Comparison of ENCODE assay signal across 23 cellular contexts in the genomic region with DNA sequence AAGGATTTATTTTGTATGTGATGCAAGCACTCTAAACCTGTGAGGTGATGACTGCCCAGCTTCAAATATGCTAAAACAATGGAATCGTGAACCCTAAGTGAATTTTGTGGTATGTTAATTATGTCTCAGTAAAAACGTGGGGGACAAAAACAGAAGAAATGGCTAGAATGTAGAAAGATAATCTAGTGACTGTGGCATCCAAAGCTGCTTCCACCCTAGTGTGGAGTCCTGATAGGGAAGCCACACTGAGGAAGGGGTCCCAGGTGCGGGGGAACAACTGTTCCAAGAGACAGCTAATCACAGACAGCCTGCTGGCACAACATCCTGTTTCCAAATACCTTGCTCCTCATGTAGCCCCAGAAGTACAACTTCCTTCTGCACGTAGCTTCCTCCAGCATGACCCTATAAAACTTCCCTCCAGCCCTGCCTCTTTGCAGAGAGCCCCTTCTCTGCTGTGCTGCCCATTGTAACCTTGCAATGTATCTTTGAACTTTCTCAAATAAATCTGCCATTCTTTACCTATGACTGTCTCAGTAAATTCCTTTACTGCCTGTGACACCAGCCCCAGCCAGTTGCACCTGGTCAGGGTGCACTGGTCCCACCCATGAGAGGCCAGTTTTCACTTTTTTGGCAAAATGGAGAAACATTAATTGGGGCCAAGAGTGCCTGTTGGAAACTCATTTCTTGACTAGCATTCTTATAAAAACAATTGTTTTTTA. TPM values are rescaled to one million over a fixed set of nuclear protein-coding genes. Genes with fewer than 3 reads are reported as not detected.
DNase-seq lines count a peak whose midpoint lies in the region; ATAC-seq, FAIRE-seq and TF ChIP-seq lines count a peak whose summit lies in the region.
"Had no signal": no experiment of that assay in that cellular context is flagged by ENCODE, and none has a peak within 500 bp of the region (broad histone marks: within the 10 kb centered on the region; RNA-seq: fewer than 3 reads in every experiment).

No MANE protein-coding gene starts in this region.

- H3K9me3 ChIP-seq in BLaER1 treated with 17β-estradiol and CSF1 and Interleukin-3, amounts not matched to agents 10 nM and 100 nM (replicated peaks in 1 of 11): 0 out of 22 replicates have a peak, but pooled peaks cover 0 to 4% (median 0%) of the 10 kb centered on the region in 11 experiments
- H3K9me3 ChIP-seq in Loucy (ENCODE audit: insufficient read depth, low read depth, low read length): no peaks in the 10 kb centered on the region
- H3K9me3 ChIP-seq in smooth muscle cell (replicated peaks; ENCODE audit: low read depth): no peaks in the 10 kb centered on the region
- H3K9me3 ChIP-seq: left ventricle myocardium inferior had no signal

- peaks cover 5% of the 10 kb centered on the region for H3K36me3 Mint-ChIP-seq in endothelial cell (ENCODE audit: low read depth, unreplicated experiment)

- H3K27me3 ChIP-seq in BLaER1 treated with 17β-estradiol and CSF1 and Interleukin-3, amounts not matched to agents 10 nM and 100 nM: no peaks in the 10 kb centered on the region
- H3K27me3 ChIP-seq in Loucy (ENCODE audit: insufficient read depth, low read length, poor library complexity, severe bottlenecking): no peaks in the 10 kb centered on the region
- no peaks in the 10 kb centered on the region for H3K27me3 ChIP-seq in smooth muscle cell (ENCODE audit: low read depth)

- H3K9me3 Mint-ChIP-seq in endothelial cell (ENCODE audit: unreplicated experiment): no peaks in the 10 kb centered on the region
- H3K9me3 Mint-ChIP-seq: activated CD4-positive, alpha-beta T cell treated with anti-CD3 and anti-CD28 coated beads, Interleukin-2, amount 10 ng/mL, durations not matched to agents 7 days and 5 days had no signal

- H2AFZ ChIP-seq in Loucy (ENCODE audit: low read length): peak overlapping the region; percentile 60; the same call in 1 of the 2 replicates
- no peak overlapping the region for H2AFZ ChIP-seq in smooth muscle cell (ENCODE audit: low read depth)
- H2AFZ ChIP-seq: parathyroid adenoma had no signal

- H3F3A ChIP-seq in Loucy (ENCODE audit: low read depth) (no peaks in the 10 kb centered on the region), smooth muscle cell (ENCODE audit: low read depth) (no peaks in the 10 kb centered on the region)

- 54% methylated on average over 4 of the region's 4 CpGs for WGBS in smooth muscle cell (ENCODE audit: low lambda C conversion rate)

- TF ChIP-seq CTCF in Loucy (conservative IDR thresholded peaks at IDR 0.05; ENCODE audit: low read length) (no peak), endothelial cell (IDR thresholded peaks at IDR 0.05; ENCODE audit: unreplicated experiment) (no peak), smooth muscle cell (IDR thresholded peaks at IDR 0.05; ENCODE audit: borderline replicate concordance, insufficient read depth, poor library complexity, severe bottlenecking) (no peak)

- intact Hi-C loops in Right ventricle myocardium inferior (cut with DNase I): no loop called here

- peaks cover 7 to 21% (median 12%) of the 10 kb centered on the region in 10 experiments; a peak in 19 of 20 replicates for H3K4me1 ChIP-seq in BLaER1 treated with 17β-estradiol and CSF1 and Interleukin-3, amounts not matched to agents 10 nM and 100 nM
- H3K4me1 ChIP-seq in Loucy (ENCODE audit: insufficient read depth, low read length, poor library complexity, severe bottlenecking) (peaks cover 23% of the 10 kb centered on the region), smooth muscle cell (ENCODE audit: low read depth) (no peaks in the 10 kb centered on the region)
- H3K4me1 ChIP-seq: left ventricle myocardium inferior, tibial artery had no signal

- peaks cover 20% of the 10 kb centered on the region for H3K4me1 Mint-ChIP-seq in endothelial cell (ENCODE audit: unreplicated experiment)

- H3K27ac ChIP-seq in BLaER1 treated with 17β-estradiol and CSF1 and Interleukin-3, amounts not matched to agents 10 nM and 100 nM: peak overlapping the region in 7 of 11 experiments; percentile 3 to 46 (median 22); a peak in 7 of 22 replicates
- H3K27ac ChIP-seq in smooth muscle cell (ENCODE audit: low read depth): no peak overlapping the region
- H3K27ac ChIP-seq: left ventricle myocardium inferior, parathyroid adenoma, tibial artery had no signal

- no peaks in the 10 kb centered on the region for H3K9me2 ChIP-seq in Loucy (replicated peaks; ENCODE audit: low read depth, low read length)

- peak overlapping the region; percentile 20 to 70 (median 55) for H3K4me2 ChIP-seq in BLaER1 treated with 17β-estradiol and CSF1 and Interleukin-3, amounts not matched to agents 10 nM and 100 nM
- H3K4me2 ChIP-seq in Loucy (ENCODE audit: low read depth, low read length, poor library complexity, severe bottlenecking): peak overlapping the region; percentile 70
- no peak overlapping the region for H3K4me2 ChIP-seq in smooth muscle cell

- H3K27ac Mint-ChIP-seq in endothelial cell (ENCODE audit: unreplicated experiment): peak overlapping the region; percentile 96
- H3K27ac Mint-ChIP-seq: activated CD4-positive, alpha-beta T cell treated with anti-CD3 and anti-CD28 coated beads, Interleukin-2, amount 10 ng/mL, durations not matched to agents 7 days and 5 days had no signal

- no peak for ATAC-seq in Right ventricle myocardium inferior

- no peaks in the 10 kb centered on the region for H3K79me2 ChIP-seq in Loucy (ENCODE audit: insufficient read depth, low read length)
- H3K79me2 ChIP-seq in smooth muscle cell (ENCODE audit: low read depth): no peaks in the 10 kb centered on the region
- H3K79me2 ChIP-seq: parathyroid adenoma had no signal

- peak; percentile 63 for DNase-seq in SIG-M5 (lab: John Stamatoyannopoulos, UW)
- peak; percentile 44 for DNase-seq in endothelial cell (ENCODE audit: low spot score)
- no peak for DNase-seq in C1 segment of cervical spinal cord (lab: John Stamatoyannopoulos, UW)
- no peak for DNase-seq in Right ventricle myocardium inferior (ENCODE audit: missing footprints)
- no peak for DNase-seq in RCC 7860 (ENCODE audit: low spot score)
- no peak for DNase-seq in smooth muscle cell (lab: John Stamatoyannopoulos, UW; ENCODE audit: unreplicated experiment)
- DNase-seq: ACHN; activated CD4-positive, alpha-beta T cell treated with anti-CD3 and anti-CD28 coated beads, Interleukin-2, amount 10 ng/mL, durations not matched to agents 7 days and 5 days; activated T-cell treated with anti-CD3 and anti-CD28 coated beads, Interleukin-2, amount 50 U/mL, for 1 hour; caudate nucleus; effector CD4-positive, alpha-beta T cell; left ventricle myocardium inferior; NCI-H1694; NCI-H446; RPMI8226; stimulated activated CD4-positive, alpha-beta T cell treated with anti-CD3 and anti-CD28 coated beads, Interleukin-4, amount 100 ng/mL, for 4 hours; tibial artery had no signal

- H4K20me1 ChIP-seq in BLaER1 treated with 17β-estradiol and CSF1 and Interleukin-3, amounts not matched to agents 10 nM and 100 nM: no peaks in the 10 kb centered on the region
- H4K20me1 ChIP-seq in Loucy (ENCODE audit: insufficient read depth, low read length, poor library complexity, severe bottlenecking) (no peaks in the 10 kb centered on the region), smooth muscle cell (ENCODE audit: low read depth) (no peaks in the 10 kb centered on the region)

- H3K9ac ChIP-seq in BLaER1 treated with 17β-estradiol and CSF1 and Interleukin-3, amounts not matched to agents 10 nM and 100 nM: no peak overlapping the region
- H3K9ac ChIP-seq in Loucy (ENCODE audit: low read depth, low read length, poor library complexity, severe bottlenecking) (no peak overlapping the region), smooth muscle cell (ENCODE audit: low read depth) (no peak overlapping the region)
- H3K9ac ChIP-seq: parathyroid adenoma had no signal

- H3K4me3 Mint-ChIP-seq in endothelial cell (ENCODE audit: unreplicated experiment): peak overlapping the region; percentile 44
- H3K4me3 Mint-ChIP-seq: activated CD4-positive, alpha-beta T cell treated with anti-CD3 and anti-CD28 coated beads, Interleukin-2, amount 10 ng/mL, durations not matched to agents 7 days and 5 days had no signal

- H3K36me3 ChIP-seq in BLaER1 treated with 17β-estradiol and CSF1 and Interleukin-3, amounts not matched to agents 10 nM and 100 nM: no peaks in the 10 kb centered on the region
- H3K36me3 ChIP-seq in Loucy (ENCODE audit: insufficient read depth, low read length): no peaks in the 10 kb centered on the region
- no peaks in the 10 kb centered on the region for H3K36me3 ChIP-seq in smooth muscle cell (ENCODE audit: low read depth)
- H3K36me3 ChIP-seq: left ventricle myocardium inferior, tibial artery had no signal

- H3K27me3 Mint-ChIP-seq in endothelial cell (ENCODE audit: unreplicated experiment): peaks cover 2% of the 10 kb centered on the region
- H3K27me3 Mint-ChIP-seq: activated CD4-positive, alpha-beta T cell treated with anti-CD3 and anti-CD28 coated beads, Interleukin-2, amount 10 ng/mL, durations not matched to agents 7 days and 5 days had no signal

- FAIRE-seq in RCC 7860 (lab: Jason Lieb, UNC): no peak

- H3K4me3 ChIP-seq in BLaER1 treated with 17β-estradiol and CSF1 and Interleukin-3, amounts not matched to agents 10 nM and 100 nM: no peak overlapping the region
- H3K4me3 ChIP-seq in Loucy (ENCODE audit: low read length, poor library complexity, severe bottlenecking) (peak overlapping the region; percentile 42), smooth muscle cell (no peak overlapping the region)
- H3K4me3 ChIP-seq: left ventricle myocardium inferior, tibial artery had no signal

RNA-seq across cellular contexts. Expression of a gene that starts 4.9 kb away (rescaled TPM):
- total RNA-seq in endothelial cell (ENCODE audit: unreplicated experiment) (not detected), Right ventricle myocardium inferior (not detected), smooth muscle cell (0.13 and 0.22 TPM in 2 replicates)
- not detected in 2 replicates for polyA plus RNA-seq in smooth muscle cell
- total RNA-seq: activated CD4-positive, alpha-beta T cell treated with anti-CD3 and anti-CD28 coated beads, Interleukin-2, amount 10 ng/mL, durations not matched to agents 7 days and 5 days; left ventricle myocardium inferior; skeletal muscle tissue; T-helper 2 cell treated with Interferon-gamma antibody and Interleukin-4, amounts not matched to agents 100 ng/mL and 5 ng/mL, for 36 hours had no signal
- polyA plus RNA-seq: adipose tissue had no signal

RNA-seq across cellular contexts. Expression of a gene that starts 22.0 kb away (rescaled TPM):
- total RNA-seq in endothelial cell (ENCODE audit: unreplicated experiment): 162 TPM
- 85.6 TPM for total RNA-seq in Right ventricle myocardium inferior
- total RNA-seq in smooth muscle cell: 79.3 and 83.0 TPM in 2 replicates
- polyA plus RNA-seq in smooth muscle cell: 169 and 170 TPM in 2 replicates

RNA-seq across cellular contexts. Expression of a gene that starts 28.6 kb away (rescaled TPM):
- total RNA-seq in endothelial cell (ENCODE audit: unreplicated experiment) (84.7 TPM), Right ventricle myocardium inferior (79.8 TPM), smooth muscle cell (162 and 324 TPM in 2 replicates)
- polyA plus RNA-seq in smooth muscle cell: 166 and 167 TPM in 2 replicates

RNA-seq across cellular contexts. Expression of a gene that starts 50.3 kb away (rescaled TPM):
- total RNA-seq in endothelial cell (ENCODE audit: unreplicated experiment) (53.1 TPM), Right ventricle myocardium inferior (34.5 TPM), smooth muscle cell (15.7 and 17.1 TPM in 2 replicates)
- 27.8 and 34.2 TPM in 2 replicates for polyA plus RNA-seq in smooth muscle cell

RNA-seq across cellular contexts. Expression of a gene that starts 51.5 kb away (rescaled TPM):
- total RNA-seq in endothelial cell (ENCODE audit: unreplicated experiment) (70.4 TPM), Right ventricle myocardium inferior (35.2 TPM), smooth muscle cell (8.9 and 20.8 TPM in 2 replicates)
- polyA plus RNA-seq in smooth muscle cell: 17.2 and 18.2 TPM in 2 replicates

Comparison
In these comparisons a context has a peak if more than half of its experiments do, and no peak if none do; other contexts are left out.
1. DNase-seq: peak in SIG-M5 (single experiment) and endothelial cell (single experiment); none in C1 segment of cervical spinal cord (0 of 14), Right ventricle myocardium inferior (single experiment), RCC 7860 (single experiment) and smooth muscle cell (single experiment).